Comparison of ENCODE assay signal across 31 cellular contexts in the genomic region with DNA sequence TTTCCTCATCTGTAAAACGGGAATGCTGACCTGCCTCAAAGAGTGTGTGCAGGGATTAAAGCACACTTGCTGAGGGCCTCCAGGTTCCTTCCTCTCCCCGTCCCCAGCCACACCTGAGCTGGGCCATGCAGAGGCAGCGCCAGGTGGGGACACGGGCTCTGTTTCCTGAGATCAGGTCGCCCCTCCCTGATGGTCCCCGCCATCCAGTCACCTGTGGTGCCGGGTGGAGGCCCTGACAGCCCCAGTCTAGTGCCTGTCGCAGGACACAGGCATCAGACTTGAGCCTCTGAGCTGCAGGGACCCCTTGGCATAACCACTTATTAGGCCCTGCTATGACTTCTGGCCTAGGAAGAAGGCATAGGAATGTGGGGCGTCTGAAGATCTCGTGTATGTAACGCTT. TPM values are rescaled to one million over a fixed set of nuclear protein-coding genes. Genes with fewer than 3 reads are reported as not detected.
"Had no signal": no experiment of that assay in that cellular context is flagged by ENCODE, and none has a peak within 500 bp of the region (broad histone marks: within the 10 kb centered on the region; RNA-seq: fewer than 3 reads in every experiment).

No MANE protein-coding gene starts in this region.

- H3K9me3 Mint-ChIP-seq: immature natural killer cell; naive thymus-derived CD8-positive, alpha-beta T cell; nephron; neural progenitor cell; stimulated activated memory B cell treated with anti-CD40 and anti-IgM and Interleukin-4, amounts not matched to agents 10 μg/mL and 1 μg/mL and 100 μg/mL, for 72 hours had no signal

- H3K27me3 ChIP-seq: left lung, neural progenitor cell, neutrophil, right atrium auricular region, right lobe of liver, stomach, testis, thyroid gland, transverse colon, upper lobe of right lung had no signal

- H2AFZ ChIP-seq: neural progenitor cell had no signal

- ATAC-seq: left colon; left lung; lower lobe of right lung; naive thymus-derived CD8-positive, alpha-beta T cell; right lobe of liver; stimulated activated memory B cell treated with anti-CD40 and anti-IgM and Interleukin-4, amounts not matched to agents 10 μg/mL and 1 μg/mL and 100 μg/mL, for 72 hours; stimulated activated naive CD8-positive, alpha-beta T cell treated with anti-CD3 and anti-CD28 coated beads, Interleukin-15, Interleukin-2, amounts not matched to agents 100 U/mL and 50 U/mL, for 24 hours; upper lobe of right lung had no signal

- H3K27ac Mint-ChIP-seq: naive thymus-derived CD8-positive, alpha-beta T cell; nephron; progenitor cell of endocrine pancreas; stimulated activated memory B cell treated with anti-CD40 and anti-IgM and Interleukin-4, amounts not matched to agents 10 μg/mL and 1 μg/mL and 100 μg/mL, for 72 hours had no signal

- H3K4me1 Mint-ChIP-seq: immature natural killer cell, neural progenitor cell had no signal

- H3K4me3 ChIP-seq: left lung, lower lobe of right lung, neural progenitor cell, right atrium auricular region, right lobe of liver, smooth muscle cell, stomach, testis, thyroid gland, transverse colon, upper lobe of right lung had no signal

- H3K4me2 ChIP-seq: neural progenitor cell, smooth muscle cell had no signal

- DNase-seq: hypothalamus; immature natural killer cell; kidney; left colon; lower lobe of right lung; mammary epithelial cell; mesenchymal stem cell; naive thymus-derived CD8-positive, alpha-beta T cell; occipital lobe; stimulated activated CD4-positive, alpha-beta T cell treated with anti-CD3 and anti-CD28 coated beads, Interleukin-1b, Interleukin-23, amount 100 ng/mL, for 48 hours; stimulated activated CD4-positive, alpha-beta T cell treated with anti-CD3 and anti-CD28 coated beads, Interleukin-2, amount 100 ng/mL, for 48 hours; stimulated activated CD4-positive, alpha-beta T cell treated with anti-CD3 and anti-CD28 coated beads, Interleukin-4, amount 100 ng/mL, for 4 hours; stimulated activated CD8-positive, alpha-beta memory T cell treated with anti-CD3 and anti-CD28 coated beads, Interleukin-4, amount 100 ng/mL, for 48 hours; stimulated activated naive CD8-positive, alpha-beta T cell treated with anti-CD3 and anti-CD28 coated beads, Interleukin-15, Interleukin-2, amounts not matched to agents 100 U/mL and 50 U/mL, for 24 hours; stomach; testis; thyroid gland; transverse colon; upper lobe of right lung had no signal

- H3K9me3 ChIP-seq: left lung, lower lobe of right lung, neutrophil, right atrium auricular region, right lobe of liver, stomach, testis, thyroid gland, transverse colon, upper lobe of right lung had no signal

- H3K27ac ChIP-seq: left lung, lower lobe of right lung, neural progenitor cell, neutrophil, right atrium auricular region, right lobe of liver, stomach, testis, thyroid gland, transverse colon, upper lobe of right lung had no signal

- H3K27me3 Mint-ChIP-seq: naive thymus-derived CD8-positive, alpha-beta T cell; progenitor cell of endocrine pancreas; stimulated activated memory B cell treated with anti-CD40 and anti-IgM and Interleukin-4, amounts not matched to agents 10 μg/mL and 1 μg/mL and 100 μg/mL, for 72 hours had no signal

- H3K36me3 ChIP-seq: neural progenitor cell, right lobe of liver, thyroid gland, transverse colon had no signal

- H3K4me3 Mint-ChIP-seq: immature natural killer cell; naive thymus-derived CD8-positive, alpha-beta T cell; nephron; neural progenitor cell; stimulated activated memory B cell treated with anti-CD40 and anti-IgM and Interleukin-4, amounts not matched to agents 10 μg/mL and 1 μg/mL and 100 μg/mL, for 72 hours had no signal

- H3K4me1 ChIP-seq: left lung, lower lobe of right lung, neural progenitor cell, right atrium auricular region, stomach, thyroid gland, transverse colon, upper lobe of right lung had no signal

- H3K36me3 Mint-ChIP-seq: neural progenitor cell had no signal

- H3K9ac ChIP-seq: neural progenitor cell had no signal

RNA-seq across cellular contexts. Expression of a gene that starts 12.5 kb away (rescaled TPM):
- total RNA-seq: liver; naive thymus-derived CD8-positive, alpha-beta T cell; pulmonary artery endothelial cell; renal cortical epithelial cell; right atrium auricular region; smooth muscle cell; upper lobe of right lung had no signal
- polyA plus RNA-seq: mammary epithelial cell, smooth muscle cell had no signal
